ENCODE assay signal across 9 cellular contexts in genomic region chrX:31036895-31037294, GRCh38. TPM values are rescaled to one million over a fixed set of nuclear protein-coding genes. Genes with fewer than 3 reads are reported as not detected.
DNase-seq lines count a peak whose midpoint lies in the region; ATAC-seq, FAIRE-seq and TF ChIP-seq lines count a peak whose summit lies in the region.
"Had no signal": no experiment of that assay in that cellular context is flagged by ENCODE, and none has a peak within 500 bp of the region (broad histone marks: within the 10 kb centered on the region; RNA-seq: fewer than 3 reads in every experiment).

No MANE protein-coding gene starts in this region.

- TF ChIP-seq EP300 in HepG2 (IDR thresholded peaks at IDR 0.05; ENCODE audit: low read depth in 2 of 2, low read length in 2 of 2) = no peak
- no peak for TF ChIP-seq EP300 in HepG2 (CRISPR knock-in tag; IDR thresholded peaks at IDR 0.05; ENCODE audit: borderline replicate concordance)

- no peaks in the 10 kb centered on the region for H3K4me1 ChIP-seq in HepG2 (ENCODE audit: insufficient read depth, low read length)

- DNase-seq in CD1c-positive myeloid dendritic cell (ENCODE audit: extremely low spot score) (peak; percentile 25), NCI-H446 treated with DMSO at 0.1 percent for 48 hours (lab: John Stamatoyannopoulos, UW) (peak; percentile 3), T47D (ENCODE audit: low read depth in 1 of 2, low spot score in 1 of 2) (peak; percentile 25 to 69), HepG2 (ENCODE audit: low spot score) (peak; percentile 42), GM12891 (ENCODE audit: insufficient read length, low spot score) (no peak)

- no peaks in the 10 kb centered on the region for H3K27me3 ChIP-seq in HepG2 (ENCODE audit: control insufficient read depth in 1 of 2, insufficient read depth in 2 of 2, low read length in 2 of 2)

- no TSS peak for BruUV-seq in HepG2 (replicated peaks; lab: Mats Ljungman, UMichigan)

- no peak overlapping the region for H2AFZ ChIP-seq in HepG2 (ENCODE audit: low read length)

- FAIRE-seq in HepG2 (lab: Jason Lieb, UNC) (peak; percentile 97), GM12891 (lab: Jason Lieb, UNC) (no peak)
- FAIRE-seq: TTC549 had no signal

- TF ChIP-seq RAD21 in HepG2 (CRISPR knock-in tag; IDR thresholded peaks at IDR 0.05) = no peak

- 0% methylated on average over 2 of the region's 3 CpGs for WGBS in HepG2 (ENCODE audit: low lambda C conversion rate)

- H4K20me1 ChIP-seq in HepG2 (ENCODE audit: insufficient read depth, low read length) = no peaks in the 10 kb centered on the region

- no peak overlapping the region for H3K9ac ChIP-seq in HepG2 (ENCODE audit: insufficient read depth, low read depth, low read length)

- H3K4me3 ChIP-seq in HepG2 (replicated peaks in 1 of 3; ENCODE audit: insufficient read depth in 1 of 3, low read depth in 2 of 3, low read length in 3 of 3) = no peak overlapping the region

- H3K79me2 ChIP-seq in HepG2 (ENCODE audit: insufficient read depth, low read length) = no peaks in the 10 kb centered on the region

- H3K9me3 ChIP-seq in HepG2 (ENCODE audit: low read length) = no peaks in the 10 kb centered on the region

- TF ChIP-seq CTCF in HepG2 (CRISPR knock-in tag; IDR thresholded peaks at IDR 0.05) = peak; percentile 70

- H3K27ac ChIP-seq in HepG2 (ENCODE audit: extremely low read length, insufficient read depth, low read length) = no peak overlapping the region

- CTCF ChIA-PET in HepG2 (lab: Yijun Ruan, JAX; ENCODE audit: low intra/inter-chr PET ratio, low total read pairs) = interaction anchor here (1.2 to 1.8 kb wide), 2 partner anchors 65 to 256 kb away, joined by 3 to 7 read pairs; no protein-coding TSS in a partner anchor

- TF ChIP-seq POLR2A in GM18505 (IDR thresholded peaks at IDR 0.05; ENCODE audit: borderline replicate concordance, extremely low read depth, insufficient read depth, insufficient read length) (no peak), HepG2 (IDR thresholded peaks at IDR 0.05; ENCODE audit: insufficient read depth in 1 of 2, low read depth in 2 of 2, low read length in 2 of 2) (no peak), GM12891 (IDR thresholded peaks at IDR 0.05; ENCODE audit: low read depth, low read length) (no peak)

- H3K4me2 ChIP-seq in HepG2 (ENCODE audit: low read depth, low read length) = no peak overlapping the region

- no peaks in the 10 kb centered on the region for H3K36me3 ChIP-seq in HepG2 (replicated peaks in 1 of 2; ENCODE audit: control insufficient read depth in 1 of 2, insufficient read depth in 2 of 2, low read length in 2 of 2)

- POLR2A ChIA-PET in HepG2 (lab: Yijun Ruan, JAX) = no interaction called here

- ATAC-seq in GM18505 (IDR thresholded peaks at IDR 0.05; ENCODE audit: unreplicated experiment) (peak; percentile 75), HG02840 (IDR thresholded peaks at IDR 0.05; ENCODE audit: low FRiP score, unreplicated experiment) (peak; percentile 66), HepG2 (peak; percentile 93), GM21381 (IDR thresholded peaks at IDR 0.05; ENCODE audit: unreplicated experiment) (no peak)

- in situ Hi-C loops in T47D (cut with HindIII; ENCODE audit: low pct_unique_long_range_greater_than_20kb, low sequenced_read_pairs) = no loop called here
- in situ Hi-C loops in HepG2 (cut with HindIII; ENCODE audit: extremely low pct_ligation_motif_present, low pct_unique_long_range_greater_than_20kb) = loop anchor here (5.0 to 10.0 kb wide), 2 partner anchors 258 to 620 kb away; no protein-coding TSS in a partner anchor

- intact Hi-C loops in HepG2 (cut with micrococcal nuclease; ENCODE audit: unreplicated experiment) = loop anchor here (1.0 to 5.0 kb wide), 3 partner anchors 65 to 388 kb away; no protein-coding TSS in a partner anchor

TF ChIP-seq in HepG2, 621 proteins besides CTCF, POLR2A, EP300 and RAD21:
- TF ChIP-seq FOXK1 (CRISPR knock-in tag; IDR thresholded peaks at IDR 0.05; ENCODE audit: borderline replicate concordance, low read depth) (no peak), XRCC5 (optimal IDR thresholded peaks at IDR 0.05; ENCODE audit: low read length) (peak; percentile 35), SMC3 (IDR thresholded peaks at IDR 0.05; ENCODE audit: low read length) (peak; percentile 74; the same call in 1 of the 2 replicates), STAG1 (CRISPR knock-in tag; IDR thresholded peaks at IDR 0.05) (peak; percentile 55)

TF ChIP-seq in GM12891, 5 proteins besides CTCF, POLR2A, EP300 and RAD21:
- TF ChIP-seq PAX5 (IDR thresholded peaks at IDR 0.05; ENCODE audit: insufficient read depth, low read length, severe bottlenecking) = no peak
- TF ChIP-seq SPI1 (IDR thresholded peaks at IDR 0.05; ENCODE audit: low read depth, low read length) = no peak
- no peak for TF ChIP-seq POU2F2 (IDR thresholded peaks at IDR 0.05; ENCODE audit: low read depth, low read length)
- no peak for TF ChIP-seq POLR2AphosphoS5 (IDR thresholded peaks at IDR 0.05; ENCODE audit: low read depth, low read length)
- no peak for TF ChIP-seq TAF1 (IDR thresholded peaks at IDR 0.05; ENCODE audit: low read depth, low read length)

RNA-seq across cellular contexts. Expression of gene FTHL17, which starts 34.9 kb away (rescaled TPM):
- total RNA-seq in HepG2 (2016; rRNA removed; fragmentation: Illumina TruSeq; extraction: Trizol) = not detected in 2 replicates
- total RNA-seq in HepG2 (2016; cell fraction: cytosol; rRNA removed; fragmentation: Illumina TruSeq; extraction: Trizol; ENCODE audit: low read depth) = not detected in 2 replicates
- total RNA-seq in HepG2 (2016; cell fraction: insoluble cytoplasmic fraction; rRNA removed; fragmentation: Illumina TruSeq; extraction: Trizol) = not detected in 2 replicates
- total RNA-seq in HepG2 (2016; cell fraction: membrane; rRNA removed; fragmentation: Illumina TruSeq; extraction: Trizol) = not detected in 2 replicates
- total RNA-seq in HepG2 (2016; cell fraction: nucleus; rRNA removed; fragmentation: Illumina TruSeq; extraction: Trizol) = not detected in 2 replicates
- polyA plus RNA-seq in HepG2 (2011; rRNA removed) = not detected in 2 replicates
- not detected in 2 replicates for polyA plus RNA-seq in HepG2 (2011; cell fraction: cytosol; rRNA removed)
- polyA plus RNA-seq in HepG2 (2011; cell fraction: nucleus; rRNA removed) = not detected in 2 replicates
- polyA plus RNA-seq in HepG2 (2012) = not detected in 2 replicates
- not detected in 2 replicates for polyA plus RNA-seq in HepG2 (2016; cell fraction: cytosol; fragmentation: Illumina TruSeq; extraction: Trizol; ENCODE audit: low read depth)
- polyA plus RNA-seq in HepG2 (2016; cell fraction: insoluble cytoplasmic fraction; fragmentation: Illumina TruSeq; extraction: Trizol; ENCODE audit: low read depth) = not detected in 2 replicates
- polyA plus RNA-seq in HepG2 (2016; cell fraction: membrane; fragmentation: Illumina TruSeq; extraction: Trizol; ENCODE audit: low read depth) = not detected in 2 replicates
- not detected in 2 replicates for polyA plus RNA-seq in HepG2 (2016; cell fraction: nucleus; fragmentation: Illumina TruSeq; extraction: Trizol; ENCODE audit: insufficient read depth, low read depth)
- polyA minus RNA-seq in HepG2 (2011; rRNA and poly(A)+ RNA removed; ENCODE audit: low replicate concordance) = not detected in 2 replicates
- polyA minus RNA-seq in HepG2 (2011; cell fraction: cytosol; rRNA and poly(A)+ RNA removed) = not detected in 2 replicates
- not detected in 2 replicates for polyA minus RNA-seq in HepG2 (2011; cell fraction: nucleus; rRNA and poly(A)+ RNA removed)
- not detected for polyA plus RNA-seq in GM12891 (2012; ENCODE audit: low read depth, missing spikeins)
